ENCODE assay signal across 26 cellular contexts in the genomic region with DNA sequence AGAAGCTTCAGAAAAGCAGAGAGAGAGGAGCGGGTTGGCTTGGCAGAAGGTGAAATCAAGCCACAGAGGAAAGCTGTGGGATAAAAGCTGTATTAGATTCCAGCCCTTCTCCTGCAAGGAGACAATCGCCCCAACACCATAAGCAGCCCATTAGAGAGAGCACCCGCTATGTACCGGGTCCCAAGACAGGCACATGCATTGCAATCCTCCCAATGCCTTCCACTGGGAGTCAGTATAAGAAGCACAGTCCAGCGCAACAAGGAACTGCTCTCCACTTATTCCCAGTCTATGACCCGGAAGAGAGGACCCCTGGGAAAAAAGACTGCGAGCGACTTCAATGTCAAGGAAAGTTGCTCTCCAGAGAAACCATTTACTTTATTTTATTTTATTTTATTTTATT. TPM values are rescaled to one million over a fixed set of nuclear protein-coding genes. Genes with fewer than 3 reads are reported as not detected.
"Had no signal": no experiment of that assay in that cellular context is flagged by ENCODE, and none has a peak within 500 bp of the region (broad histone marks: within the 10 kb centered on the region; RNA-seq: fewer than 3 reads in every experiment).

No MANE protein-coding gene starts in this region.

- H3K27ac Mint-ChIP-seq: mesothelial cell of epicardium; natural killer cell; nephron progenitor cell; stimulated activated naive B cell treated with anti-CD40 and anti-IgM and Interleukin-4, amounts not matched to agents 10 μg/mL and 1 μg/mL and 100 μg/mL, for 72 hours had no signal

- DNase-seq: islet precursor cell; left ventricle myocardium inferior; mesendoderm; naive B cell; natural killer cell; nephron progenitor cell; ovary; retina; right cardiac atrium; stimulated activated CD4-positive, alpha-beta T cell treated with anti-CD3 and anti-CD28 coated beads, Interleukin-12 subunit alpha, Interleukin-12 subunit beta, amount 100 ng/mL, for 4 hours; stimulated activated CD4-positive, alpha-beta T cell treated with anti-CD3 and anti-CD28 coated beads, Interleukin-15, amount 100 ng/mL, for 24 hours; stimulated activated CD4-positive, alpha-beta T cell treated with anti-CD3 and anti-CD28 coated beads, Interleukin-2, amount 100 ng/mL, for 24 hours; stimulated activated CD4-positive, alpha-beta T cell treated with anti-CD3 and anti-CD28 coated beads, Interleukin-4, amount 100 ng/mL, for 1 hour; stimulated activated naive B cell treated with anti-CD40 and anti-IgM and Interleukin-4, amounts not matched to agents 10 μg/mL and 1 μg/mL and 100 μg/mL, for 72 hours; stimulated activated naive CD8-positive, alpha-beta T cell treated with anti-CD3 and anti-CD28 coated beads, Interleukin-15, Interleukin-2, amounts not matched to agents 100 U/mL and 50 U/mL, for 24 hours; stomach; testis; thyroid gland; transverse colon; upper lobe of left lung had no signal

- H3K4me1 Mint-ChIP-seq: naive B cell, natural killer cell had no signal

- H3K9me3 Mint-ChIP-seq: mesothelial cell of epicardium; naive B cell; natural killer cell; nephron progenitor cell; stimulated activated naive B cell treated with anti-CD40 and anti-IgM and Interleukin-4, amounts not matched to agents 10 μg/mL and 1 μg/mL and 100 μg/mL, for 72 hours had no signal

- H3K9me3 ChIP-seq: left ventricle myocardium inferior, ovary, prostate gland, stomach, testis, thyroid gland, transverse colon, upper lobe of left lung, vagina had no signal

- H3K4me3 ChIP-seq: left ventricle myocardium inferior, lung, ovary, prostate gland, skin epidermis, stomach, testis, thyroid gland, transverse colon, upper lobe of left lung, vagina had no signal

- H3K27ac ChIP-seq: left ventricle myocardium inferior, ovary, prostate gland, skin epidermis, stomach, testis, thyroid gland, transverse colon, upper lobe of left lung, vagina had no signal

- ATAC-seq: natural killer cell; right cardiac atrium; sciatic nerve; stimulated activated naive B cell treated with anti-CD40 and anti-IgM and Interleukin-4, amounts not matched to agents 10 μg/mL and 1 μg/mL and 100 μg/mL, for 72 hours; stimulated activated naive CD8-positive, alpha-beta T cell treated with anti-CD3 and anti-CD28 coated beads, Interleukin-15, Interleukin-2, amounts not matched to agents 100 U/mL and 50 U/mL, for 24 hours had no signal

- H3K27me3 ChIP-seq: ovary, testis, thyroid gland, upper lobe of left lung, vagina had no signal

- H3K36me3 Mint-ChIP-seq: mesothelial cell of epicardium; naive B cell; natural killer cell; stimulated activated naive B cell treated with anti-CD40 and anti-IgM and Interleukin-4, amounts not matched to agents 10 μg/mL and 1 μg/mL and 100 μg/mL, for 72 hours had no signal

- H3K36me3 ChIP-seq: left ventricle myocardium inferior, ovary, prostate gland, stomach, thyroid gland, transverse colon, upper lobe of left lung, vagina had no signal

- H3K4me1 ChIP-seq: left ventricle myocardium inferior, prostate gland, stomach, testis, thyroid gland, transverse colon, upper lobe of left lung had no signal

- H3K4me3 Mint-ChIP-seq: mesothelial cell of epicardium; naive B cell; natural killer cell; nephron progenitor cell; stimulated activated naive B cell treated with anti-CD40 and anti-IgM and Interleukin-4, amounts not matched to agents 10 μg/mL and 1 μg/mL and 100 μg/mL, for 72 hours had no signal

RNA-seq across cellular contexts. Expression of a gene that starts 43.8 kb away (rescaled TPM):
- total RNA-seq: transverse colon had no signal
